9 cellular contexts compared by ENCODE assay signal in genomic region chr15:77495806-77496589, GRCh38.
A peak's percentile ranks its signal among the peaks of the same experiment; 100 is the strongest.
DNase-seq lines count a peak whose midpoint lies in the region; ATAC-seq and TF ChIP-seq lines count a peak whose summit lies in the region.
"Had no signal": no experiment of that assay in that cellular context is flagged by ENCODE, and none has a peak within 500 bp of the region (broad histone marks: within the 10 kb centered on the region; RNA-seq: fewer than 3 reads in every experiment).

No MANE protein-coding gene starts in this region.

- peak overlapping the region; percentile 79 for H3K27ac ChIP-seq in ACC112 (ENCODE audit: low read depth, low read length)
- peak overlapping the region; percentile 74 for H3K27ac ChIP-seq in VCaP
- peak overlapping the region; percentile 61 for H3K27ac ChIP-seq in trophoblast cell (ENCODE audit: low read depth, low read length)
- H3K27ac ChIP-seq: neutrophil had no signal

- no peaks in the 10 kb centered on the region for H3K27me3 ChIP-seq in ACC112 (ENCODE audit: insufficient read depth, low read length)
- H3K27me3 ChIP-seq in trophoblast cell (ENCODE audit: insufficient read depth, low read length), result no peaks in the 10 kb centered on the region
- H3K27me3 ChIP-seq: neutrophil had no signal

- H4K91ac ChIP-seq in trophoblast cell (ENCODE audit: low read depth, low read length), result peak overlapping the region; percentile 85

- TF ChIP-seq CTCF in VCaP (conservative IDR thresholded peaks at IDR 0.05), result no peak
- no peak for TF ChIP-seq CTCF in foreskin fibroblast (IDR thresholded peaks at IDR 0.05; ENCODE audit: low read depth, low read length)

- H3K18ac ChIP-seq in trophoblast cell (ENCODE audit: low read length), result no peak overlapping the region

- DNase-seq in foreskin fibroblast (peak in 1 of 2 donors; percentile 29), trophoblast cell (no peak), NCI-H1436 treated with DMSO at 0.1 percent for 48 hours (lab: John Stamatoyannopoulos, UW) (no peak)
- DNase-seq in activated naive CD4-positive, alpha-beta T cell treated with Interleukin-2 at 50 U/mL for 16 hours, result no peak
- no peak for DNase-seq in activated CD8-positive, alpha-beta memory T cell treated with anti-CD3 and anti-CD28 coated beads, Interleukin-2, amount 50 U/mL, for 48 hours

- H3K4me3 ChIP-seq in ACC112 (ENCODE audit: low read depth, low read length), result peak overlapping the region; percentile 35
- H3K4me3 ChIP-seq in foreskin fibroblast (ENCODE audit: low read depth in 1 of 2, low read length in 2 of 2), result peak overlapping the region; percentile 13 to 29
- no peak overlapping the region for H3K4me3 ChIP-seq in trophoblast cell (ENCODE audit: low read depth, low read length)

- no peak overlapping the region for H3K4me2 ChIP-seq in trophoblast cell (ENCODE audit: low read length)

- peak overlapping the region; percentile 48 for H3K14ac ChIP-seq in trophoblast cell (ENCODE audit: low read length)

- peak overlapping the region; percentile 7 for H2AFZ ChIP-seq in ACC112 (ENCODE audit: low read length, unreplicated experiment)
- no peak overlapping the region for H2AFZ ChIP-seq in trophoblast cell (ENCODE audit: insufficient read depth, low read length, poor library complexity)

- H2BK120ac ChIP-seq in trophoblast cell (ENCODE audit: insufficient read depth, low read length, poor library complexity), result peak overlapping the region; percentile 75

- H3K79me2 ChIP-seq in ACC112 (ENCODE audit: control insufficient read depth, insufficient read depth, low read length, unreplicated experiment) (no peaks in the 10 kb centered on the region), trophoblast cell (ENCODE audit: control insufficient read depth, insufficient read depth, low read length, poor library complexity) (peaks cover 3% of the 10 kb centered on the region)

- H2AK5ac ChIP-seq in trophoblast cell (ENCODE audit: low read length), result no peak overlapping the region

- H2BK5ac ChIP-seq in trophoblast cell (ENCODE audit: low read depth, low read length, poor library complexity), result no peak overlapping the region

- H3K36me3 ChIP-seq in ACC112 (ENCODE audit: insufficient read depth, low read length), result no peaks in the 10 kb centered on the region
- H3K36me3 ChIP-seq in trophoblast cell (ENCODE audit: control insufficient read depth in 1 of 2, insufficient read depth in 2 of 2, low read length in 2 of 2), result no peaks in the 10 kb centered on the region
- H3K36me3 ChIP-seq: neutrophil had no signal

- H3K79me1 ChIP-seq in trophoblast cell (ENCODE audit: low read length), result peaks cover 14% of the 10 kb centered on the region

- no peak overlapping the region for H3K9ac ChIP-seq in trophoblast cell (ENCODE audit: low read length)

- H3K4ac ChIP-seq in trophoblast cell (ENCODE audit: low read depth, low read length), result no peak overlapping the region

- no CpG with 5 or more reads among the region's 11 CpGs for WGBS in trophoblast cell (ENCODE audit: extremely low coverage, insufficient coverage, insufficient read length)

- H4K8ac ChIP-seq in trophoblast cell (ENCODE audit: low read depth, low read length), result peak overlapping the region; percentile 78

- no peak for ATAC-seq in GM18868 (IDR thresholded peaks at IDR 0.05; ENCODE audit: unreplicated experiment)

- no peak overlapping the region for H2BK12ac ChIP-seq in trophoblast cell (ENCODE audit: low read length)

- peaks cover 43% of the 10 kb centered on the region for H3K4me1 ChIP-seq in ACC112 (ENCODE audit: control insufficient read depth, insufficient read depth, low read length, unreplicated experiment)
- H3K4me1 ChIP-seq in trophoblast cell (ENCODE audit: control insufficient read depth in 1 of 2, insufficient read depth in 2 of 2, low read length in 2 of 2), result peaks cover 23 to 29% of the 10 kb centered on the region in 2 experiments

- H4K12ac ChIP-seq in trophoblast cell (ENCODE audit: low read depth, low read length), result no peak overlapping the region

- H3K9me3 ChIP-seq in trophoblast cell (ENCODE audit: insufficient read depth, low read depth, low read length), result no peaks in the 10 kb centered on the region
- H3K9me3 ChIP-seq: neutrophil had no signal

- H3K23ac ChIP-seq in trophoblast cell (ENCODE audit: low read length), result no peak overlapping the region
